In genomic region chr5:142248853-142249462, GRCh38 we compare ENCODE assay signal across 11 cellular contexts.
A peak's percentile ranks its signal among the peaks of the same experiment; 100 is the strongest.
DNase-seq lines count a peak whose midpoint lies in the region; ATAC-seq and TF ChIP-seq lines count a peak whose summit lies in the region.
"Had no signal": no experiment of that assay in that cellular context is flagged by ENCODE, and none has a peak within 500 bp of the region (broad histone marks: within the 10 kb centered on the region; RNA-seq: fewer than 3 reads in every experiment).

No MANE protein-coding gene starts in this region.

- TF ChIP-seq CTCF in astrocyte of the spinal cord (IDR thresholded peaks at IDR 0.05; ENCODE audit: low read depth, low read length) (no peak), left lung (IDR thresholded peaks at IDR 0.05) (no peak), upper lobe of right lung (IDR thresholded peaks at IDR 0.05) (no peak)

- H3K36me3 ChIP-seq in left lung: no peaks in the 10 kb centered on the region
- no peaks in the 10 kb centered on the region for H3K36me3 ChIP-seq in upper lobe of right lung

- H3K27ac ChIP-seq in left lung (peak overlapping the region; percentile 33), upper lobe of right lung (peak overlapping the region; percentile 47)
- H3K27ac ChIP-seq: A549 had no signal

- in situ Hi-C loops in astrocyte of the spinal cord (cut with HindIII; ENCODE audit: low sequenced_read_pairs): no loop called here

- H3K9me3 ChIP-seq in left lung: no peaks in the 10 kb centered on the region
- no peaks in the 10 kb centered on the region for H3K9me3 ChIP-seq in upper lobe of right lung
- H3K9me3 ChIP-seq: A549 had no signal

- no peak overlapping the region for H3K4me3 ChIP-seq in astrocyte of the spinal cord (ENCODE audit: low read depth, low read length)
- H3K4me3 ChIP-seq in left lung: no peak overlapping the region
- H3K4me3 ChIP-seq in upper lobe of right lung: no peak overlapping the region
- H3K4me3 ChIP-seq: A549 had no signal

- H3K27me3 ChIP-seq in left lung (no peaks in the 10 kb centered on the region), upper lobe of right lung (no peaks in the 10 kb centered on the region)

- peak; percentile 89 for ATAC-seq in left lung
- peak; percentile 82 for ATAC-seq in upper lobe of right lung
- no peak for ATAC-seq in HG03039 (IDR thresholded peaks at IDR 0.05; ENCODE audit: unreplicated experiment)
- ATAC-seq: activated CD8-positive, alpha-beta T cell treated with anti-CD3 and anti-CD28 coated beads for 36 hours had no signal

- no peaks in the 10 kb centered on the region for H3K4me1 ChIP-seq in left lung
- H3K4me1 ChIP-seq in upper lobe of right lung: peaks cover 14% of the 10 kb centered on the region
- H3K4me1 ChIP-seq: A549 had no signal

- DNase-seq in NCI-H2227 (lab: John Stamatoyannopoulos, UW; ENCODE audit: unreplicated experiment) (peak; percentile 37), NCI-H2227 treated with DMSO at 0.1 percent for 48 hours (lab: John Stamatoyannopoulos, UW) (no peak), astrocyte of the spinal cord (ENCODE audit: low read depth, low spot score) (peak; percentile 50), left lung (peak; percentile 65 to 78), upper lobe of right lung (peak; percentile 78), NCI-H1048 (lab: John Stamatoyannopoulos, UW) (no peak), mesenteric fat pad (ENCODE audit: low spot score) (no peak)
- DNase-seq: activated CD8-positive, alpha-beta T cell treated with anti-CD3 and anti-CD28 coated beads for 36 hours; immature natural killer cell had no signal

- intact Hi-C loops in left lung (cut with DNase I) (no loop called here), upper lobe of right lung (cut with DNase I) (no loop called here)

Comparison
In these comparisons a context has a peak if more than half of its experiments do, and no peak if none do; other contexts are left out.
1. DNase-seq: peak in NCI-H2227 (single experiment), astrocyte of the spinal cord (single experiment), left lung (2 of 2) and upper lobe of right lung (single experiment); none in NCI-H2227 treated with DMSO at 0.1 percent for 48 hours (single experiment), NCI-H1048 (single experiment) and mesenteric fat pad (single experiment).